Comparison of ENCODE assay signal across 40 cellular contexts in the genomic region with DNA sequence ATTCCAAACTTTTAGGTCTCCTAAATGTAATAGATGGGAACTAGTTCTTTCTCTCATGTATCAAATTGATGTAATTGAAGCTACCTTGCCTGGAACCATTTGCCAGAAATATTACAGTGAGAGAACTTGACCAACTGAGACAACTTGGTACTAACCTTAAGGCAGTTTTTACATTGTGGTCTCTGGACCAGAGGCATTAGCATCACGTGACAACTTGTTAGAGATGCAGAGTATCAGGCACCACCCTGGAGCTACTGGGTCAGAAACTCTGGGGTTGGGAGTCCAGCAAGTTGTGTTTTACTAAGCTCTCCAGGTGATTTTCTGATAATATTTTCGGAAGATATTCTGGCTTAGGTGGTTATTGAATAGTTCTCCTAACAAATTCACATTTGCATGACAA.
"Had no signal": no experiment of that assay in that cellular context is flagged by ENCODE, and none has a peak within 500 bp of the region (broad histone marks: within the 10 kb centered on the region; RNA-seq: fewer than 3 reads in every experiment).

No MANE protein-coding gene starts in this region.

- H3K27me3 Mint-ChIP-seq: activated naive CD4-positive, alpha-beta T cell treated with anti-CD3 and anti-CD28 coated beads, Interleukin-2, amount 10 ng/mL, durations not matched to agents 7 days and 5 days; activated naive CD4-positive, alpha-beta T cell treated with anti-CD3 and anti-CD28 coated beads, Interleukin-2, amount 50 U/mL, for 24 hours; activated naive CD8-positive, alpha-beta T cell; activated naive CD8-positive, alpha-beta T cell treated with anti-CD3 and anti-CD28 coated beads for 36 hours; activated naive CD8-positive, alpha-beta T cell treated with anti-CD3 and anti-CD28 coated beads, Interleukin-2, amount 10 ng/mL, durations not matched to agents 7 days and 5 days; activated naive CD8-positive, alpha-beta T cell treated with anti-CD3 and anti-CD28 coated beads, Interleukin-2, amount 50 U/mL, for 24 hours; activated T-cell treated with anti-CD3 and anti-CD28 coated beads, Interleukin-2, amount 50 U/mL, for 24 hours; activated T-helper 17 cell treated with anti-CD3 and anti-CD28 coated beads, Interleukin-2, amount 50 U/mL, for 72 hours; central memory CD8-positive, alpha-beta T cell had no signal

- H3K27ac ChIP-seq: adrenal gland, ascending aorta, body of pancreas, brain microvascular endothelial cell, breast epithelium, cardiac muscle cell had no signal

- ATAC-seq: activated naive CD4-positive, alpha-beta T cell treated with anti-CD3 and anti-CD28 coated beads, Interleukin-2, amount 50 U/mL, for 72 hours; activated naive CD8-positive, alpha-beta T cell treated with anti-CD3 and anti-CD28 coated beads, Interleukin-2, amount 50 U/mL, for 24 hours; activated T-cell treated with anti-CD3 and anti-CD28 coated beads, Interleukin-2, amount 50 U/mL, for 4 hours; activated T-cell treated with anti-CD3 and anti-CD28 coated beads, Interleukin-2, amount 50 U/mL, for 72 hours; activated T-helper 17 cell treated with anti-CD3 and anti-CD28 coated beads, Interleukin-2, amount 50 U/mL, for 72 hours; body of pancreas had no signal

- H3K9me3 ChIP-seq: adrenal gland, ascending aorta, body of pancreas, breast epithelium had no signal

- H3K4me1 Mint-ChIP-seq: activated naive CD4-positive, alpha-beta T cell treated with anti-CD3 and anti-CD28 coated beads, Interleukin-2, amount 10 ng/mL, durations not matched to agents 7 days and 5 days; activated naive CD4-positive, alpha-beta T cell treated with anti-CD3 and anti-CD28 coated beads, Interleukin-2, amount 50 U/mL, for 24 hours; activated naive CD8-positive, alpha-beta T cell treated with anti-CD3 and anti-CD28 coated beads for 36 hours; activated naive CD8-positive, alpha-beta T cell treated with anti-CD3 and anti-CD28 coated beads, Interleukin-2, amount 10 ng/mL, durations not matched to agents 7 days and 5 days; activated naive CD8-positive, alpha-beta T cell treated with anti-CD3 and anti-CD28 coated beads, Interleukin-2, amount 50 U/mL, for 24 hours; activated T-helper 17 cell treated with anti-CD3 and anti-CD28 coated beads, Interleukin-2, amount 50 U/mL, for 72 hours; brain; central memory CD8-positive, alpha-beta T cell had no signal

- H3K36me3 ChIP-seq: adrenal gland, ascending aorta, brain microvascular endothelial cell, breast epithelium, cardiac muscle cell had no signal

- FAIRE-seq: astrocyte, bronchial epithelial cell had no signal

- H3K4me3 Mint-ChIP-seq: activated naive CD4-positive, alpha-beta T cell treated with anti-CD3 and anti-CD28 coated beads for 36 hours; activated naive CD4-positive, alpha-beta T cell treated with anti-CD3 and anti-CD28 coated beads, Interleukin-2, amount 10 ng/mL, durations not matched to agents 7 days and 5 days; activated naive CD4-positive, alpha-beta T cell treated with anti-CD3 and anti-CD28 coated beads, Interleukin-2, amount 50 U/mL, for 24 hours; activated naive CD8-positive, alpha-beta T cell; activated naive CD8-positive, alpha-beta T cell treated with anti-CD3 and anti-CD28 coated beads for 36 hours; activated naive CD8-positive, alpha-beta T cell treated with anti-CD3 and anti-CD28 coated beads, Interleukin-2, amount 10 ng/mL, durations not matched to agents 7 days and 5 days; activated naive CD8-positive, alpha-beta T cell treated with anti-CD3 and anti-CD28 coated beads, Interleukin-2, amount 50 U/mL, for 24 hours; activated T-cell treated with anti-CD3 and anti-CD28 coated beads, Interleukin-2, amount 50 U/mL, for 24 hours; activated T-cell treated with anti-CD3 and anti-CD28 coated beads, Interleukin-2, amount 50 U/mL, for 4 hours; activated T-cell treated with anti-CD3 and anti-CD28 coated beads, Interleukin-2, amount 50 U/mL, for 72 hours; activated T-helper 1 cell treated with anti-CD3 and anti-CD28 coated beads, Interleukin-12 subunit alpha, Interleukin-12 subunit beta, Interleukin-2, Interleukin-4 antibody, amounts not matched to agents 30 ng/mL and 10 ng/mL and 1 ng/mL, durations not matched to agents 14 hours and 24 hours and 36 hours; activated T-helper 17 cell treated with anti-CD3 and anti-CD28 coated beads, Interleukin-2, amount 50 U/mL, for 72 hours; brain; central memory CD8-positive, alpha-beta T cell had no signal

- DNase-seq: activated effector memory CD4-positive, alpha-beta T cell treated with anti-CD3 and anti-CD28 coated beads, Interleukin-2, amount 50 U/mL, for 16 hours; activated effector memory CD4-positive, alpha-beta T cell treated with Interleukin-2 at 50 U/mL for 16 hours; activated gamma-delta T cell; activated gamma-delta T cell treated with Interleukin-2 at 50 U/mL for 16 hours; activated naive CD4-positive, alpha-beta T cell; activated naive CD4-positive, alpha-beta T cell treated with anti-CD3 and anti-CD28 coated beads for 36 hours; activated naive CD4-positive, alpha-beta T cell treated with anti-CD3 and anti-CD28 coated beads, Interleukin-2, amount 10 ng/mL, durations not matched to agents 7 days and 5 days; activated naive CD4-positive, alpha-beta T cell treated with anti-CD3 and anti-CD28 coated beads, Interleukin-2, amount 50 U/mL, for 16 hours; activated naive CD4-positive, alpha-beta T cell treated with Interleukin-2 at 50 U/mL for 16 hours; activated naive CD8-positive, alpha-beta T cell treated with anti-CD3 and anti-CD28 coated beads for 36 hours; activated naive CD8-positive, alpha-beta T cell treated with anti-CD3 and anti-CD28 coated beads, Interleukin-2, amount 10 ng/mL, durations not matched to agents 7 days and 5 days; activated naive CD8-positive, alpha-beta T cell treated with anti-CD3 and anti-CD28 coated beads, Interleukin-2, amount 50 U/mL, for 24 hours; activated T-cell treated with anti-CD3 and anti-CD28 coated beads, Interleukin-2, amount 50 U/mL, for 1 hour; activated T-cell treated with anti-CD3 and anti-CD28 coated beads, Interleukin-2, amount 50 U/mL, for 24 hours; activated T-cell treated with anti-CD3 and anti-CD28 coated beads, Interleukin-2, amount 50 U/mL, for 4 hours; activated T-cell treated with anti-CD3 and anti-CD28 coated beads, Interleukin-2, amount 50 U/mL, for 48 hours; activated T-cell treated with anti-CD3 and anti-CD28 coated beads, Interleukin-2, amount 50 U/mL, for 72 hours; adrenal gland; amniotic stem cell; amygdala; anterior cingulate cortex; aorta; body of pancreas; brain microvascular endothelial cell; caudate nucleus; central memory CD4-positive, alpha-beta T cell; cerebellar nuclear complex had no signal

- H3K4me1 ChIP-seq: adrenal gland, ascending aorta, body of pancreas, breast epithelium had no signal

- H3K9me3 Mint-ChIP-seq: activated naive CD4-positive, alpha-beta T cell treated with anti-CD3 and anti-CD28 coated beads, Interleukin-2, amount 10 ng/mL, durations not matched to agents 7 days and 5 days; activated naive CD4-positive, alpha-beta T cell treated with anti-CD3 and anti-CD28 coated beads, Interleukin-2, amount 50 U/mL, for 24 hours; activated naive CD4-positive, alpha-beta T cell treated with anti-CD3 and anti-CD28 coated beads, Interleukin-2, amount 50 U/mL, for 72 hours; activated naive CD8-positive, alpha-beta T cell treated with anti-CD3 and anti-CD28 coated beads, Interleukin-2, amount 10 ng/mL, durations not matched to agents 7 days and 5 days; activated naive CD8-positive, alpha-beta T cell treated with anti-CD3 and anti-CD28 coated beads, Interleukin-2, amount 50 U/mL, for 24 hours; activated T-cell treated with anti-CD3 and anti-CD28 coated beads, Interleukin-2, amount 50 U/mL, for 24 hours; activated T-helper 1 cell treated with anti-CD3 and anti-CD28 coated beads, Interleukin-12 subunit alpha, Interleukin-12 subunit beta, Interleukin-2, Interleukin-4 antibody, amounts not matched to agents 30 ng/mL and 10 ng/mL and 1 ng/mL, durations not matched to agents 14 hours and 24 hours and 36 hours; activated T-helper 2 cell treated with anti-CD3 and anti-CD28 coated beads, Interferon-gamma antibody, Interleukin-2, Interleukin-4, amounts not matched to agents 10 μg/mL and 5 μg/mL and 100 μg/mL, durations not matched to agents 14 hours and 24 hours and 36 hours; brain had no signal

- H3K4me3 ChIP-seq: adrenal gland, ascending aorta, body of pancreas, breast epithelium, cardiac muscle cell had no signal

- H3K27ac Mint-ChIP-seq: activated naive CD4-positive, alpha-beta T cell treated with anti-CD3 and anti-CD28 coated beads for 36 hours; activated naive CD4-positive, alpha-beta T cell treated with anti-CD3 and anti-CD28 coated beads, Interleukin-2, amount 10 ng/mL, durations not matched to agents 7 days and 5 days; activated naive CD4-positive, alpha-beta T cell treated with anti-CD3 and anti-CD28 coated beads, Interleukin-2, amount 50 U/mL, for 24 hours; activated naive CD4-positive, alpha-beta T cell treated with anti-CD3 and anti-CD28 coated beads, Interleukin-2, amount 50 U/mL, for 72 hours; activated naive CD8-positive, alpha-beta T cell; activated naive CD8-positive, alpha-beta T cell treated with anti-CD3 and anti-CD28 coated beads for 36 hours; activated naive CD8-positive, alpha-beta T cell treated with anti-CD3 and anti-CD28 coated beads, Interleukin-2, amount 10 ng/mL, durations not matched to agents 7 days and 5 days; activated naive CD8-positive, alpha-beta T cell treated with anti-CD3 and anti-CD28 coated beads, Interleukin-2, amount 50 U/mL, for 24 hours; activated T-cell treated with anti-CD3 and anti-CD28 coated beads, Interleukin-2, amount 50 U/mL, for 24 hours; activated T-cell treated with anti-CD3 and anti-CD28 coated beads, Interleukin-2, amount 50 U/mL, for 72 hours; activated T-helper 1 cell treated with anti-CD3 and anti-CD28 coated beads, Interleukin-12 subunit alpha, Interleukin-12 subunit beta, Interleukin-2, Interleukin-4 antibody, amounts not matched to agents 30 ng/mL and 10 ng/mL and 1 ng/mL, durations not matched to agents 14 hours and 24 hours and 36 hours; activated T-helper 17 cell treated with anti-CD3 and anti-CD28 coated beads, Interleukin-2, amount 50 U/mL, for 72 hours; activated T-helper 2 cell treated with anti-CD3 and anti-CD28 coated beads, Interferon-gamma antibody, Interleukin-2, Interleukin-4, amounts not matched to agents 10 μg/mL and 5 μg/mL and 100 μg/mL, durations not matched to agents 14 hours and 24 hours and 36 hours; brain had no signal

- H3K27me3 ChIP-seq: adrenal gland, ascending aorta, body of pancreas, brain microvascular endothelial cell, breast epithelium, cardiac muscle cell had no signal
